ENCODE assay signal across 22 cellular contexts in the genomic region with DNA sequence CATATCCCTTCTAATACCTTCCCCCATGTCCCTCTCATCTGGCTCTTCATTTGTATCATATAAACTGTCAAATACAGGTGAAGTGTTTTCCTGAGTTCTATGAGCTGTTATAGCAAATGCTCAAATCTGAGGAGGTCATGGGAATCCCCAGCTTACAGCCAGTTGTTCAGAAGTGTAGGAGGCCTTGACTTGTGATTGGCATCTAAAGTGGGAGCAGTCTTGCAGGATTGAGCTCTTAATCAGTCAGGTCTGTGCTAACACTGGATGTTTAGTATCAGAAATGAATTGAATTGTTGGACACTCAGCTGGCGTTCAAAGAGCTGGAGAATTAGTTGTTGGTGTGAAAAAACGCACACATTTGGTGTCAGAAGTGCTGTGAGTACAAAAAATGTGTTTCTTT.
DNase-seq lines count a peak whose midpoint lies in the region; ATAC-seq, FAIRE-seq and TF ChIP-seq lines count a peak whose summit lies in the region.
"Had no signal": no experiment of that assay in that cellular context is flagged by ENCODE, and none has a peak within 500 bp of the region (broad histone marks: within the 10 kb centered on the region; RNA-seq: fewer than 3 reads in every experiment).

No MANE protein-coding gene starts in this region.

- intact Hi-C loops in activated naive CD4-positive, alpha-beta T cell treated with anti-CD3 and anti-CD28 coated beads for 36 hours (cut with micrococcal nuclease), result no loop called here

- no peaks in the 10 kb centered on the region for H3K36me3 ChIP-seq in astrocyte (ENCODE audit: insufficient read depth, low read length)
- H3K36me3 ChIP-seq in neural cell (ENCODE audit: insufficient read depth, low read length), result no peaks in the 10 kb centered on the region

- no peak overlapping the region for H3K27ac ChIP-seq in astrocyte (ENCODE audit: low read depth, low read length)
- no peak overlapping the region for H3K27ac ChIP-seq in neural cell (ENCODE audit: low read length)
- H3K27ac ChIP-seq: KMS-11, PC-9, RWPE1 had no signal

- peaks cover 22% of the 10 kb centered on the region for H3K4me1 Mint-ChIP-seq in activated naive CD4-positive, alpha-beta T cell treated with anti-CD3 and anti-CD28 coated beads, Interleukin-2, amount 50 U/mL, for 24 hours
- peaks cover 10% of the 10 kb centered on the region for H3K4me1 Mint-ChIP-seq in activated naive CD4-positive, alpha-beta T cell treated with anti-CD3 and anti-CD28 coated beads for 36 hours (ENCODE audit: low read depth)
- H3K4me1 Mint-ChIP-seq in astrocyte (ENCODE audit: low read depth, unreplicated experiment), result peaks cover 12% of the 10 kb centered on the region
- peaks cover 13% of the 10 kb centered on the region for H3K4me1 Mint-ChIP-seq in activated naive CD8-positive, alpha-beta T cell treated with anti-CD3 and anti-CD28 coated beads, Interleukin-2, amount 50 U/mL, for 24 hours

- no peak overlapping the region for H2AFZ ChIP-seq in astrocyte (ENCODE audit: low read depth, low read length)
- no peak overlapping the region for H2AFZ ChIP-seq in neural cell (ENCODE audit: low read depth, low read length)
- H2AFZ ChIP-seq: PC-9 had no signal

- H3K4me2 ChIP-seq in astrocyte (ENCODE audit: low read length) (no peak overlapping the region), neural cell (ENCODE audit: low read length) (no peak overlapping the region)
- H3K4me2 ChIP-seq: KMS-11, PC-9 had no signal

- no peak for TF ChIP-seq RAD21 in neural cell (conservative IDR thresholded peaks at IDR 0.05)

- peak; percentile 5 for FAIRE-seq in astrocyte (lab: Jason Lieb, UNC)
- FAIRE-seq: A204.1, H54 had no signal

- H3K9me3 ChIP-seq in astrocyte (ENCODE audit: insufficient read depth, low read depth, low read length) (no peaks in the 10 kb centered on the region), neural cell (ENCODE audit: low read length) (no peaks in the 10 kb centered on the region)

- H3K79me2 ChIP-seq in astrocyte (ENCODE audit: insufficient read depth, low read length) (no peaks in the 10 kb centered on the region), neural cell (replicated peaks; ENCODE audit: insufficient read depth, low read length) (no peaks in the 10 kb centered on the region)

- H3K9ac ChIP-seq in astrocyte (ENCODE audit: low read length) (no peak overlapping the region), neural cell (ENCODE audit: low read length) (no peak overlapping the region)
- H3K9ac ChIP-seq: KMS-11 had no signal

- H3K4me1 ChIP-seq in astrocyte (ENCODE audit: insufficient read depth, low read length), result peaks cover 8% of the 10 kb centered on the region

- TF ChIP-seq EP300 in neural cell (conservative IDR thresholded peaks at IDR 0.05; ENCODE audit: poor library complexity, severe bottlenecking), result peak; percentile 59

- no peaks in the 10 kb centered on the region for H4K20me1 ChIP-seq in astrocyte (ENCODE audit: insufficient read depth, low read length)
- H4K20me1 ChIP-seq in neural cell (ENCODE audit: insufficient read depth), result no peaks in the 10 kb centered on the region

- no peaks in the 10 kb centered on the region for H3K27me3 Mint-ChIP-seq in activated naive CD4-positive, alpha-beta T cell treated with anti-CD3 and anti-CD28 coated beads, Interleukin-2, amount 50 U/mL, for 24 hours
- H3K27me3 Mint-ChIP-seq in activated naive CD4-positive, alpha-beta T cell treated with anti-CD3 and anti-CD28 coated beads for 36 hours (ENCODE audit: low read depth), result no peaks in the 10 kb centered on the region
- H3K27me3 Mint-ChIP-seq in astrocyte (ENCODE audit: low read depth, unreplicated experiment), result no peaks in the 10 kb centered on the region
- H3K27me3 Mint-ChIP-seq in activated naive CD8-positive, alpha-beta T cell treated with anti-CD3 and anti-CD28 coated beads, Interleukin-2, amount 50 U/mL, for 24 hours, result no peaks in the 10 kb centered on the region
- H3K27me3 Mint-ChIP-seq: CD4-positive, alpha-beta T cell had no signal

- no peaks in the 10 kb centered on the region for H3K9me3 Mint-ChIP-seq in activated naive CD4-positive, alpha-beta T cell treated with anti-CD3 and anti-CD28 coated beads, Interleukin-2, amount 50 U/mL, for 24 hours
- no peaks in the 10 kb centered on the region for H3K9me3 Mint-ChIP-seq in activated naive CD4-positive, alpha-beta T cell treated with anti-CD3 and anti-CD28 coated beads for 36 hours
- H3K9me3 Mint-ChIP-seq in astrocyte (ENCODE audit: unreplicated experiment), result no peaks in the 10 kb centered on the region
- H3K9me3 Mint-ChIP-seq in activated naive CD8-positive, alpha-beta T cell treated with anti-CD3 and anti-CD28 coated beads, Interleukin-2, amount 50 U/mL, for 24 hours, result no peaks in the 10 kb centered on the region
- H3K9me3 Mint-ChIP-seq: CD4-positive, alpha-beta T cell; HFFc6 had no signal

- no peaks in the 10 kb centered on the region for H3K9me2 ChIP-seq in neural cell (ENCODE audit: insufficient read depth, low read length)

- no peak for DNase-seq in activated naive CD4-positive, alpha-beta T cell treated with anti-CD3 and anti-CD28 coated beads for 36 hours
- no peak for DNase-seq in astrocyte (ENCODE audit: low read depth)
- DNase-seq in activated naive CD8-positive, alpha-beta T cell treated with anti-CD3 and anti-CD28 coated beads, Interleukin-2, amount 50 U/mL, for 24 hours, result no peak
- DNase-seq in central memory CD4-positive, alpha-beta T cell, result no peak
- DNase-seq in COLO829 (ENCODE audit: low spot score), result no peak
- DNase-seq in anterior cingulate cortex (lab: John Stamatoyannopoulos, UW), result no peak
- DNase-seq: CD4-positive, alpha-beta T cell; DMS153; GDM1; HFFc6; MV-4-11; NCI-H1436; NCI-H2029 treated with DMSO at 0.1 percent for 48 hours; NCI-H510A treated with DMSO at 0.1 percent for 48 hours; PC-9; SIG-M5 had no signal

- no peaks in the 10 kb centered on the region for H3K27me3 ChIP-seq in astrocyte (ENCODE audit: insufficient read depth, low read length)
- no peaks in the 10 kb centered on the region for H3K27me3 ChIP-seq in neural cell (ENCODE audit: insufficient read depth, low read depth, low read length)

- H3K4me3 Mint-ChIP-seq in activated naive CD4-positive, alpha-beta T cell treated with anti-CD3 and anti-CD28 coated beads, Interleukin-2, amount 50 U/mL, for 24 hours, result no peak overlapping the region
- H3K4me3 Mint-ChIP-seq in activated naive CD4-positive, alpha-beta T cell treated with anti-CD3 and anti-CD28 coated beads for 36 hours, result no peak overlapping the region
- H3K4me3 Mint-ChIP-seq in astrocyte (ENCODE audit: unreplicated experiment), result no peak overlapping the region
- H3K4me3 Mint-ChIP-seq in activated naive CD8-positive, alpha-beta T cell treated with anti-CD3 and anti-CD28 coated beads, Interleukin-2, amount 50 U/mL, for 24 hours, result no peak overlapping the region
- H3K4me3 Mint-ChIP-seq: CD4-positive, alpha-beta T cell; HFFc6 had no signal

- ATAC-seq in activated naive CD8-positive, alpha-beta T cell treated with anti-CD3 and anti-CD28 coated beads, Interleukin-2, amount 50 U/mL, for 24 hours, result no peak

- H3F3A ChIP-seq in neural cell (ENCODE audit: insufficient read depth, low read length, poor library complexity, severe bottlenecking), result no peaks in the 10 kb centered on the region

- H3K36me3 Mint-ChIP-seq in activated naive CD4-positive, alpha-beta T cell treated with anti-CD3 and anti-CD28 coated beads, Interleukin-2, amount 50 U/mL, for 24 hours, result peaks cover 5% of the 10 kb centered on the region
- no peaks in the 10 kb centered on the region for H3K36me3 Mint-ChIP-seq in activated naive CD4-positive, alpha-beta T cell treated with anti-CD3 and anti-CD28 coated beads for 36 hours (ENCODE audit: low read depth)
- H3K36me3 Mint-ChIP-seq in astrocyte (ENCODE audit: low read depth, unreplicated experiment), result no peaks in the 10 kb centered on the region
- H3K36me3 Mint-ChIP-seq in activated naive CD8-positive, alpha-beta T cell treated with anti-CD3 and anti-CD28 coated beads, Interleukin-2, amount 50 U/mL, for 24 hours (ENCODE audit: low read depth), result peaks cover 10% of the 10 kb centered on the region

- H3K4me3 ChIP-seq in astrocyte (ENCODE audit: insufficient read depth, low read depth, low read length) (no peak overlapping the region), neural cell (ENCODE audit: low read length) (no peak overlapping the region)
- H3K4me3 ChIP-seq: PC-9 had no signal

- peak overlapping the region; percentile 35 for H3K27ac Mint-ChIP-seq in activated naive CD4-positive, alpha-beta T cell treated with anti-CD3 and anti-CD28 coated beads, Interleukin-2, amount 50 U/mL, for 24 hours
- H3K27ac Mint-ChIP-seq in activated naive CD4-positive, alpha-beta T cell treated with anti-CD3 and anti-CD28 coated beads for 36 hours, result no peak overlapping the region
- H3K27ac Mint-ChIP-seq in astrocyte (ENCODE audit: unreplicated experiment), result no peak overlapping the region
- H3K27ac Mint-ChIP-seq in activated naive CD8-positive, alpha-beta T cell treated with anti-CD3 and anti-CD28 coated beads, Interleukin-2, amount 50 U/mL, for 24 hours, result no peak overlapping the region
- H3K27ac Mint-ChIP-seq: CD4-positive, alpha-beta T cell; HFFc6 had no signal

- TF ChIP-seq CTCF in astrocyte (IDR thresholded peaks at IDR 0.05; ENCODE audit: insufficient read depth, low read depth, low read length) (no peak), neural cell (IDR thresholded peaks at IDR 0.05; ENCODE audit: poor library complexity, severe bottlenecking) (no peak)

- CTCF ChIA-PET in activated naive CD4-positive, alpha-beta T cell treated with anti-CD3 and anti-CD28 coated beads for 36 hours (lab: Charles Lee), result interaction anchor here (0.8 to 1.7 kb wide), 6 partner anchors 10 to 321 kb away, joined by 3 to 6 read pairs (median 4); no protein-coding TSS in a partner anchor

TF ChIP-seq in neural cell, 6 proteins besides CTCF, POLR2A, EP300 and RAD21 (continues in another document):
- no peak for TF ChIP-seq POLR2AphosphoS5 (IDR thresholded peaks at IDR 0.05)
- no peak for TF ChIP-seq EZH2 (IDR thresholded peaks at IDR 0.05; ENCODE audit: borderline replicate concordance, insufficient read depth, low read length, poor library complexity, severe bottlenecking)
- no peak for TF ChIP-seq SMC3 (conservative IDR thresholded peaks at IDR 0.05; ENCODE audit: poor library complexity)
- TF ChIP-seq TAF1 (IDR thresholded peaks at IDR 0.05; ENCODE audit: low read depth), result no peak
